In the genomic region with DNA sequence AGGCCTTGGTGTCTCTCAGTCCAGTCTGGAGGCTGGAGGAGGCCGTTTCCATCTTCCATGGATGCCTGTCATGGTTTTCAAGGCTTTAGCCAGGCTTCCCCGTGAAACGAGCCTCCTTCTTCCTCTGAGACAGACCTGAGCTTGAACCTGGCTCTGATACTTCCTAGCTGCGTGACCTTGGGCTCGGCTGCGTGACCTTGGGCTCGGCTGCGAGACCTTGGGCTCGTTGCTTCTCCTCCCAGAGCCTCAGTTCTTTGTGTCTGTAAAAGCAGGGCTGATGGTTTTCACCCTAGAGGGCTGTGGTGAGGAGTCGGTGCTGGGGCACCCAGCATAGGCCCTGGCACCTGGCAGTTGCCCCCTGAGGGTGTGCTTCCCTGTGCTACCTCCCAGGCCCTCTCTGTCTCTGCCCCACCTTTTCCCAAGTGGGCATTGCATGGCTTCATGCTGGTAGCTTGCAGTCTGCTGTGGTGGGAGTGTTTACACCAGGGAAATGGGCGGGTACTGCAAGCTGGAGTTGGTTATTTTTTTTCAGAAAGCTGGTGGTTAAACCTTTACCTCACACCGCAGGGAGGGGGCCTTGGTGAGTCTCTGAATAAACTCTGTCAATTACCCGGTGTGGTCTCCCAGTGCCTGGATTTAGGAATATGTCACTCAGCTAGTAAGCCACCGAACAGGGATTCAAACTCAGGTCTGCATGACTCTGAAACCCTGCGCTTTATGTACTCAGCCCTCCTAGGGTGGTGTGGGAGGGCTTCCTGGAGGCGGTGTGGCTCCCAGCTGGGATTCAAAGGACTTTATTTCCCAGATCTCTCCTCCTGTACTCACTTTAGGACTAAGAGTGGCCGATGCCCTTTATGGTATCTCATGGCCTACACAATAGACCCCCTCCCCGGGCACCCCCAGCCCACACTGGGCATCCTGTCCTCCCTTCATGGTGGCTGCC, we compare ENCODE assay signal across 28 cellular contexts.
DNase-seq lines count a peak whose midpoint lies in the region; ATAC-seq, FAIRE-seq and TF ChIP-seq lines count a peak whose summit lies in the region.
"Had no signal": no experiment of that assay in that cellular context is flagged by ENCODE, and none has a peak within 500 bp of the region (broad histone marks: within the 10 kb centered on the region; RNA-seq: fewer than 3 reads in every experiment).

No MANE protein-coding gene starts in this region.

- H3K4me3 ChIP-seq in BLaER1 (no peak overlapping the region), GM06990 (replicated peaks; ENCODE audit: low read depth, low read length) (no peak overlapping the region), NB4 (ENCODE audit: low read depth, low read length) (no peak overlapping the region), K562 (no peak overlapping the region)
- H3K4me3 ChIP-seq: hepatocyte, skin epidermis had no signal

- H3K79me2 ChIP-seq in K562 (ENCODE audit: control insufficient read depth, insufficient read depth, low read length), result peaks cover 4% of the 10 kb centered on the region; the same call in 1 of the 3 replicates

- 60% methylated on average over 17 of the region's 18 CpGs for WGBS in K562 (ENCODE audit: insufficient coverage, low coverage, missing lambda C conversion rate)

- H3K27me3 ChIP-seq in BLaER1 (no peaks in the 10 kb centered on the region), GM06990 (replicated peaks; ENCODE audit: control insufficient read depth, insufficient read depth, low read length) (no peaks in the 10 kb centered on the region), K562 (ENCODE audit: control insufficient read depth in 2 of 2, insufficient read depth in 2 of 2, low read length in 2 of 2) (no peaks in the 10 kb centered on the region)
- H3K27me3 ChIP-seq: hepatocyte had no signal

- intact Hi-C loops in K562 (cut with micrococcal nuclease), result no loop called here

- in situ Hi-C loops in K562 (cut with MboI), result no loop called here

- peak overlapping the region; percentile 68; the same call in 1 of the 2 replicates for H3K27ac ChIP-seq in BLaER1
- no peak overlapping the region for H3K27ac ChIP-seq in K562 (ENCODE audit: extremely low read depth, low read depth, low read length)
- H3K27ac ChIP-seq: C4-2B, hepatocyte, skin epidermis had no signal

- H4K20me1 ChIP-seq in BLaER1, result no peaks in the 10 kb centered on the region
- peaks cover 33% of the 10 kb centered on the region; the same call in 1 of the 2 replicates for H4K20me1 ChIP-seq in K562 (replicated peaks; ENCODE audit: control insufficient read depth, insufficient read depth, low read length)

- ATAC-seq in K562 (peak; percentile 32; the same call in 2 of the 3 replicates), HG03159 (IDR thresholded peaks at IDR 0.05; ENCODE audit: unreplicated experiment) (no peak), GM18909 (IDR thresholded peaks at IDR 0.05; ENCODE audit: poor library complexity, unreplicated experiment) (no peak), HG02852 (IDR thresholded peaks at IDR 0.05; ENCODE audit: unreplicated experiment) (no peak)
- ATAC-seq: left cardiac atrium had no signal

- no TSS peak for BruUV-seq in K562 (replicated peaks; lab: Mats Ljungman, UMichigan)

- peak overlapping the region; percentile 65 for H3K4me2 ChIP-seq in BLaER1
- no peak overlapping the region for H3K4me2 ChIP-seq in K562 (ENCODE audit: insufficient read depth, low read length)
- H3K4me2 ChIP-seq: hepatocyte had no signal

- H3K4me1 ChIP-seq in BLaER1 (peaks cover 83% of the 10 kb centered on the region), K562 (replicated peaks in 1 of 2; ENCODE audit: control insufficient read depth in 2 of 2, insufficient read depth in 2 of 2, low read length in 2 of 2) (peaks cover 0 to 36% of the 10 kb centered on the region in 2 experiments; a peak in 3 of 5 replicates)

- TF ChIP-seq CTCF in GM06990 (IDR thresholded peaks at IDR 0.05; ENCODE audit: insufficient read depth, low read length, poor library complexity, severe bottlenecking) (peak; percentile 16), NB4 (IDR thresholded peaks at IDR 0.05; ENCODE audit: low read depth, low read length) (no peak), K562 (IDR thresholded peaks at IDR 0.05 in 2 of 3, conservative IDR thresholded peaks at IDR 0.05 in 1 of 3; ENCODE audit: insufficient read depth in 2 of 3, low read depth in 1 of 3, low read length in 3 of 3) (no peak)

- TF ChIP-seq POLR2A in NB4 (IDR thresholded peaks at IDR 0.05; ENCODE audit: extremely low read depth, insufficient read length) (no peak), K562 (conservative IDR thresholded peaks at IDR 0.05) (no peak)

- H3K9me3 ChIP-seq in BLaER1 (no peaks in the 10 kb centered on the region), K562 (replicated peaks; ENCODE audit: control insufficient read depth, insufficient read depth, low read depth, low read length) (no peaks in the 10 kb centered on the region)

- TF ChIP-seq EP300 in K562 (IDR thresholded peaks at IDR 0.05; ENCODE audit: low read length), result no peak

- H3K36me3 ChIP-seq in BLaER1, result no peaks in the 10 kb centered on the region
- H3K36me3 ChIP-seq in GM06990 (ENCODE audit: control insufficient read depth, insufficient read depth, low read length), result no peaks in the 10 kb centered on the region
- no peaks in the 10 kb centered on the region for H3K36me3 ChIP-seq in K562 (ENCODE audit: control insufficient read depth, insufficient read depth, low read length)

- no peak for TF ChIP-seq RAD21 in K562 (CRISPR knock-in tag; conservative IDR thresholded peaks at IDR 0.05 in 1 of 2, IDR thresholded peaks at IDR 0.05 in 1 of 2)

- CTCF ChIA-PET in K562 (lab: Yijun Ruan, JAX; ENCODE audit: low intra/inter-chr PET ratio), result no interaction called here

- POLR2A ChIA-PET in K562 (lab: Yijun Ruan, JAX), result interaction anchor here (0.6 to 1.3 kb wide), 3 partner anchors 11 to 81 kb away, joined by 3 read pairs; no protein-coding TSS in a partner anchor

- H2AFZ ChIP-seq in K562 (ENCODE audit: low read depth, low read length), result no peak overlapping the region
- H2AFZ ChIP-seq: hepatocyte had no signal

- DNase-seq in GM06990 (ENCODE audit: extremely low read depth, insufficient read length) (no peak), NB4 (ENCODE audit: low read depth) (peak; percentile 42), K562 (ENCODE audit: extremely low read depth in 1 of 4, low spot score in 3 of 4) (no peak)
- DNase-seq in central memory CD4-positive, alpha-beta T cell, result no peak
- DNase-seq: activated CD4-positive, alpha-beta T cell treated with anti-CD3 and anti-CD28 coated beads for 4 hours; activated effector memory CD4-positive, alpha-beta T cell treated with anti-CD3 and anti-CD28 coated beads, Interleukin-2, amount 50 U/mL, for 16 hours; activated naive CD8-positive, alpha-beta T cell treated with anti-CD3 and anti-CD28 coated beads for 36 hours; activated T-cell treated with anti-CD3 and anti-CD28 coated beads, Interleukin-2, amount 50 U/mL, for 1 hour; aorta; effector CD4-positive, alpha-beta T cell; H7; KBM-7; left cardiac atrium; NCI-H1930; NCI-H226; NCI-H526 treated with DMSO at 0.1 percent for 48 hours; nephron progenitor cell; SHP77 treated with DMSO at 0.1 percent for 48 hours; stimulated activated naive CD4-positive, alpha-beta T cell had no signal

- H3K9me1 ChIP-seq in K562 (ENCODE audit: control insufficient read depth, insufficient read depth, low read length), result peaks cover 4% of the 10 kb centered on the region

- H3K9ac ChIP-seq in BLaER1, result peak overlapping the region; percentile 35; the same call in 1 of the 2 replicates
- peak overlapping the region in 1 of 2 experiments; percentile 53; a peak in 2 of 4 replicates for H3K9ac ChIP-seq in K562 (ENCODE audit: insufficient read depth in 1 of 2, low read depth in 2 of 2, low read length in 2 of 2)

- FAIRE-seq in K562 (lab: Jason Lieb, UNC), result no peak
- FAIRE-seq: bronchial epithelial cell, colon had no signal

TF ChIP-seq in K562, 482 proteins besides CTCF, POLR2A, EP300 and RAD21:
- peak; percentile 73 for TF ChIP-seq BCOR (IDR thresholded peaks at IDR 0.05)
- peak; percentile 70 for TF ChIP-seq ZNF436 (CRISPR knock-in tag; IDR thresholded peaks at IDR 0.05)
- TF ChIP-seq TEAD1 (CRISPR knock-in tag; IDR thresholded peaks at IDR 0.05), result no peak
- TF ChIP-seq ZNF668 (CRISPR knock-in tag; IDR thresholded peaks at IDR 0.05), result no peak
- TF ChIP-seq ZFP36 (IDR thresholded peaks at IDR 0.05; ENCODE audit: low read depth, low read length, partially characterized antibody), result peak; percentile 97
- TF ChIP-seq ESRRA (IDR thresholded peaks at IDR 0.05; ENCODE audit: borderline replicate concordance, low read depth), result peak; percentile 87
- TF ChIP-seq, protein P1, sequence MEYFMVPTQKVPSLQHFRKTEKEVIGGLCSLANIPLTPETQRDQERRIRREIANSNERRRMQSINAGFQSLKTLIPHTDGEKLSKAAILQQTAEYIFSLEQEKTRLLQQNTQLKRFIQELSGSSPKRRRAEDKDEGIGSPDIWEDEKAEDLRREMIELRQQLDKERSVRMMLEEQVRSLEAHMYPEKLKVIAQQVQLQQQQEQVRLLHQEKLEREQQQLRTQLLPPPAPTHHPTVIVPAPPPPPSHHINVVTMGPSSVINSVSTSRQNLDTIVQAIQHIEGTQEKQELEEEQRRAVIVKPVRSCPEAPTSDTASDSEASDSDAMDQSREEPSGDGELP (CRISPR knock-in tag; IDR thresholded peaks at IDR 0.05; ENCODE audit: borderline replicate concordance), result peak; percentile 46; the same call in 1 of the 2 replicates
- no peak for TF ChIP-seq KAT2B (IDR thresholded peaks at IDR 0.05; ENCODE audit: low read depth, low read length)
- TF ChIP-seq RBM25 (IDR thresholded peaks at IDR 0.05; ENCODE audit: low read depth, low read length, severe bottlenecking), result peak; percentile 82
- peak; percentile 45 to 58; a peak in 3 of 4 replicates for TF ChIP-seq KDM1A (IDR thresholded peaks at IDR 0.05)
TF ChIP-seq in K562: peak in this region for 7.
